8 cellular contexts compared by ENCODE assay signal in the genomic region with DNA sequence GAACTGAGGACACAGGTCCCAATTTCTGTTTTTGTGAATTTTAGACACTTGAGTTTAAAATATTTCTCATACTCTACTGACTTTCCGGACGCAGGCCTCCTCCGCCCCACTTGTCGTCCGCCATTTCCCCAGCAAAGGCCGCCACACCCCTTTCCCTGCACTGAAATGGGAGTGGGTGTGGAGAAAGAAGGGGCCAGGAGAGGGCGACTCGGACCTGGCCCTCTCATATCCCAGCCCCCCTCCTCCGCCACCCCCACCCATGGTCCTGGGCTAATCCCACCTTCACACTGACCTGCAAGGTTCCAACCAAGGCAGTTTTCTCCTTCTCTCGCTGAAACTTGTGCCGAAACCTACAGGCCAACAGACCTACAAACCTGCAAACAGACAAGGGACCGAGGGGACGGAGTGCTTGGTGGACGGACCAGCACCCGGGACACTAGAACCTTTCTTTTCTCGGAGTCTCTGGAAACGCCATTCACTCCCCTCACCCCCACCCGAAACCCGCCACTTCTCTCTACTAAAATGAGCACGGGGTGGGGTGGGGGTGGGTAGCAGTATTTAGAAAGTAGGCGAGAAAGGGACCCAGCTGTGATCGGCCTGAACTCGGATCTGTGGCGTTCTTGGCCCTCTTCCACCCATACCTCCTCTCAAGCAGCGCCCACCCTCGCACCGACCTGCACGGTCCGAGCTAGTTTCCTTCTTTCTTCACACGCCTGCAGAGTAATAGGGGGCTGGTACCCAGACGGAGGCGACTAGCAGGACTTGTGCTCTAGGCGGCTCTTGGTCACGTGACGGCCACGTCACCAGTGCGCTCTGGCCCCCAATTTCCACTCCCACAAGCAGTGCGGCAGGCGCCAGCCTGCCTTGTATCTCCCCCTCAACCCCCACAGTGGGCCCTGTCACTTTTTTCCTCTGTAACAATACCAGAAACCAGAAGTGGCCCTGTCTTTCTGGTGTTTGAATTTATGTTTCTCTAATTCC. TPM values are rescaled to one million over a fixed set of nuclear protein-coding genes. Genes with fewer than 3 reads are reported as not detected.
A peak's percentile ranks its signal among the peaks of the same experiment; 100 is the strongest.
DNase-seq lines count a peak whose midpoint lies in the region; ATAC-seq, FAIRE-seq and TF ChIP-seq lines count a peak whose summit lies in the region.

Gene ARMCX6 (minus strand): TSS at position 790 of the 981 bp plus-strand sequence. CDS start 1,380 bp downstream, outside the sequence.

- no peak within 1 kb of the TSS for H3K14ac ChIP-seq in trophoblast cell (ENCODE audit: low read length)

- H3K79me1 ChIP-seq in trophoblast cell (ENCODE audit: low read length): peaks cover 4% of the 10 kb centered on the region

- H3K36me3 Mint-ChIP-seq in activated naive CD4-positive, alpha-beta T cell treated with anti-CD3 and anti-CD28 coated beads, Interleukin-2, amount 50 U/mL, for 24 hours: peaks cover 2% of the 10 kb centered on the region
- peaks cover 5% of the 10 kb centered on the region for H3K36me3 Mint-ChIP-seq in type B pancreatic cell

- H3K4me1 ChIP-seq in SJSA1 (replicated peaks): peaks cover 5% of the 10 kb centered on the region
- H3K4me1 ChIP-seq in trophoblast cell (ENCODE audit: control insufficient read depth in 1 of 2, insufficient read depth in 2 of 2, low read length in 2 of 2): peaks cover 0 to 3% of the 10 kb centered on the region in 2 experiments

- H3K79me2 ChIP-seq in trophoblast cell (ENCODE audit: control insufficient read depth, insufficient read depth, low read length, poor library complexity): peaks cover 5% of the 10 kb centered on the region

- H2BK5ac ChIP-seq in trophoblast cell (ENCODE audit: low read depth, low read length, poor library complexity): peak within 1 kb of the TSS; percentile 69

- FAIRE-seq in G401.6 (lab: Jason Lieb, UNC): peak; percentile 72

- intact Hi-C loops in Right ventricle myocardium superior (cut with DNase I): no loop called here

- H2BK12ac ChIP-seq in trophoblast cell (ENCODE audit: low read length): no peak within 1 kb of the TSS

- H3K4me1 Mint-ChIP-seq in activated naive CD4-positive, alpha-beta T cell treated with anti-CD3 and anti-CD28 coated beads, Interleukin-2, amount 50 U/mL, for 24 hours: peaks cover 28% of the 10 kb centered on the region
- H3K4me1 Mint-ChIP-seq in type B pancreatic cell (ENCODE audit: unreplicated experiment): peaks cover 12% of the 10 kb centered on the region

- peak within 1 kb of the TSS; percentile 86 for H3K27ac Mint-ChIP-seq in activated naive CD4-positive, alpha-beta T cell treated with anti-CD3 and anti-CD28 coated beads, Interleukin-2, amount 50 U/mL, for 24 hours
- peak within 1 kb of the TSS; percentile 91 for H3K27ac Mint-ChIP-seq in type B pancreatic cell

- H4K8ac ChIP-seq in trophoblast cell (ENCODE audit: low read depth, low read length): peak within 1 kb of the TSS; percentile 83

- no peaks in the 10 kb centered on the region for H3K27me3 Mint-ChIP-seq in activated naive CD4-positive, alpha-beta T cell treated with anti-CD3 and anti-CD28 coated beads, Interleukin-2, amount 50 U/mL, for 24 hours
- no peaks in the 10 kb centered on the region for H3K27me3 Mint-ChIP-seq in type B pancreatic cell

- no peak within 1 kb of the TSS for H4K12ac ChIP-seq in trophoblast cell (ENCODE audit: low read depth, low read length)

- H3K9me3 ChIP-seq in SJSA1 (replicated peaks): no peaks in the 10 kb centered on the region
- H3K9me3 ChIP-seq in trophoblast cell (ENCODE audit: insufficient read depth, low read depth, low read length): no peaks in the 10 kb centered on the region

- H3K36me3 ChIP-seq in SJSA1: 0 out of 2 replicates have a peak, but pooled peaks cover 3% of the 10 kb centered on the region
- H3K36me3 ChIP-seq in trophoblast cell (ENCODE audit: control insufficient read depth in 1 of 2, insufficient read depth in 2 of 2, low read length in 2 of 2): peaks cover 4 to 5% of the 10 kb centered on the region in 2 experiments

- H2AFZ ChIP-seq in trophoblast cell (ENCODE audit: insufficient read depth, low read length, poor library complexity): peak within 1 kb of the TSS; percentile 79

- peak within 1 kb of the TSS; percentile 77 for H2BK120ac ChIP-seq in trophoblast cell (ENCODE audit: insufficient read depth, low read length, poor library complexity)

- DNase-seq in H4 (ENCODE audit: low spot score): peak; percentile 23
- peak; percentile 14 for DNase-seq in LNCaP clone FGC (ENCODE audit: low read depth)
- DNase-seq in SJSA1 (ENCODE audit: low read depth in 1 of 2, low spot score in 2 of 2): peak; percentile 56 to 74
- peak; percentile 89 for DNase-seq in Right ventricle myocardium superior
- peak; percentile 9 to 33 for DNase-seq in trophoblast cell
- DNase-seq in type B pancreatic cell (ENCODE audit: extremely low spot score, unreplicated experiment): no peak

- H3K4me3 ChIP-seq in LNCaP clone FGC (ENCODE audit: low read depth, low read length): peak within 1 kb of the TSS; percentile 74
- H3K4me3 ChIP-seq in SJSA1: peak within 1 kb of the TSS; percentile 49
- peak within 1 kb of the TSS; percentile 76 for H3K4me3 ChIP-seq in trophoblast cell (ENCODE audit: low read depth, low read length)

- peak; percentile 55 for TF ChIP-seq CTCF in LNCaP clone FGC (IDR thresholded peaks at IDR 0.05; ENCODE audit: control insufficient read depth, extremely low read depth, insufficient read depth)
- TF ChIP-seq CTCF in type B pancreatic cell (conservative IDR thresholded peaks at IDR 0.05): peak; percentile 55

- H4K91ac ChIP-seq in trophoblast cell (ENCODE audit: low read depth, low read length): peak within 1 kb of the TSS; percentile 64

- H2AK5ac ChIP-seq in trophoblast cell (ENCODE audit: low read length): no peak within 1 kb of the TSS

- H3K27me3 ChIP-seq in SJSA1 (replicated peaks): no peaks in the 10 kb centered on the region
- H3K27me3 ChIP-seq in trophoblast cell (ENCODE audit: insufficient read depth, low read length): no peaks in the 10 kb centered on the region

- WGBS in trophoblast cell (ENCODE audit: extremely low coverage, insufficient coverage, insufficient read length): no CpG with 5 or more reads among the region's 39 CpGs

- ATAC-seq in Right ventricle myocardium superior (ENCODE audit: poor library complexity): peak; percentile 98

- no peak within 1 kb of the TSS for H3K23ac ChIP-seq in trophoblast cell (ENCODE audit: low read length)

- peak within 1 kb of the TSS; percentile 91 for H3K4me3 Mint-ChIP-seq in activated naive CD4-positive, alpha-beta T cell treated with anti-CD3 and anti-CD28 coated beads, Interleukin-2, amount 50 U/mL, for 24 hours
- H3K4me3 Mint-ChIP-seq in type B pancreatic cell: peak within 1 kb of the TSS; percentile 93

- peak within 1 kb of the TSS; percentile 54 for H3K9ac ChIP-seq in trophoblast cell (ENCODE audit: low read length)

- no peaks in the 10 kb centered on the region for H3K9me3 Mint-ChIP-seq in activated naive CD4-positive, alpha-beta T cell treated with anti-CD3 and anti-CD28 coated beads, Interleukin-2, amount 50 U/mL, for 24 hours
- H3K9me3 Mint-ChIP-seq in type B pancreatic cell: no peaks in the 10 kb centered on the region

- peak within 1 kb of the TSS; percentile 27 for H3K4ac ChIP-seq in trophoblast cell (ENCODE audit: low read depth, low read length)

- peak within 1 kb of the TSS; percentile 90 for H3K18ac ChIP-seq in trophoblast cell (ENCODE audit: low read length)

- H3K27ac ChIP-seq in SJSA1 (peak within 1 kb of the TSS; percentile 26; the same call in 1 of the 2 replicates), trophoblast cell (ENCODE audit: low read depth, low read length) (peak within 1 kb of the TSS; percentile 23)

- peak within 1 kb of the TSS; percentile 75 for H3K4me2 ChIP-seq in trophoblast cell (ENCODE audit: low read length)

RNA-seq across cellular contexts. Expression of gene ARMCX6, which starts in this region (rescaled TPM):
- 17.1 and 18.9 TPM in 2 replicates for total RNA-seq in H4 (2014; rRNA removed; shearing (Covaris generic))
- 42.7 and 45.4 TPM in 2 replicates for total RNA-seq in SJSA1 (2014; rRNA removed; shearing (Covaris generic))
- total RNA-seq in Right ventricle myocardium superior (22.3 TPM), type B pancreatic cell (ENCODE audit: low replicate concordance) (60.5 and 64.9 TPM in 2 replicates)
- 58.9 and 59.0 TPM in 2 replicates for polyA plus RNA-seq in trophoblast cell (2013)
